ENCODE assay signal across 33 cellular contexts in the genomic region with DNA sequence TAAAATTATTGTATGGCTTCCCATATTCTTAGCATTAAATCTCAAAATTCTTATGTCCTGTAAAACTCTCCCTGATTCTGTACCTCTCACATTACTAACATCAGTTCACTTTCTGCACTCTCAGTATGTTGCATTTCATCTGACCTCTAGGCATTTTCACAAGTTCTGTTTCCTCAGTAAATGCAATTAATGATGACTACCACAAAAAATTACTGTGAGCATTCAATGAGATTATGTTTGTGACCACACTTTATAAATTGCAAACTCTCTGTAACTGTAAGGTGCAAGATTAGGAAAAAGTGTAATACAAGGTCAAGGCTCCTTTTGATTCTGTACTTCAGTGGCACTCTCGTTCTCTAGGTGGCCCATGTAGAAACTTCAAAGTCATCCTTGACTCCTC.
"Had no signal": no experiment of that assay in that cellular context is flagged by ENCODE, and none has a peak within 500 bp of the region (broad histone marks: within the 10 kb centered on the region; RNA-seq: fewer than 3 reads in every experiment).

No MANE protein-coding gene starts in this region.

- H3K27ac ChIP-seq: adrenal gland, ascending aorta, body of pancreas, brain microvascular endothelial cell, breast epithelium, cardiac muscle cell had no signal

- H3K9me3 ChIP-seq: adrenal gland, ascending aorta, body of pancreas had no signal

- DNase-seq: activated effector memory CD4-positive, alpha-beta T cell treated with anti-CD3 and anti-CD28 coated beads, Interleukin-2, amount 50 U/mL, for 16 hours; activated effector memory CD4-positive, alpha-beta T cell treated with Interleukin-2 at 50 U/mL for 16 hours; activated gamma-delta T cell; activated gamma-delta T cell treated with Interleukin-2 at 50 U/mL for 16 hours; activated naive CD4-positive, alpha-beta T cell; activated naive CD4-positive, alpha-beta T cell treated with anti-CD3 and anti-CD28 coated beads for 36 hours; activated naive CD4-positive, alpha-beta T cell treated with anti-CD3 and anti-CD28 coated beads, Interleukin-2, amount 10 ng/mL, durations not matched to agents 7 days and 5 days; activated naive CD4-positive, alpha-beta T cell treated with anti-CD3 and anti-CD28 coated beads, Interleukin-2, amount 50 U/mL, for 16 hours; activated naive CD4-positive, alpha-beta T cell treated with Interleukin-2 at 50 U/mL for 16 hours; activated naive CD8-positive, alpha-beta T cell treated with anti-CD3 and anti-CD28 coated beads for 36 hours; activated naive CD8-positive, alpha-beta T cell treated with anti-CD3 and anti-CD28 coated beads, Interleukin-2, amount 10 ng/mL, durations not matched to agents 7 days and 5 days; activated naive CD8-positive, alpha-beta T cell treated with anti-CD3 and anti-CD28 coated beads, Interleukin-2, amount 50 U/mL, for 24 hours; activated T-cell treated with anti-CD3 and anti-CD28 coated beads, Interleukin-2, amount 50 U/mL, for 24 hours; activated T-cell treated with anti-CD3 and anti-CD28 coated beads, Interleukin-2, amount 50 U/mL, for 4 hours; activated T-cell treated with anti-CD3 and anti-CD28 coated beads, Interleukin-2, amount 50 U/mL, for 48 hours; activated T-cell treated with anti-CD3 and anti-CD28 coated beads, Interleukin-2, amount 50 U/mL, for 72 hours; adrenal gland; amniotic stem cell; amygdala; anterior cingulate cortex; aorta; body of pancreas; brain microvascular endothelial cell; caudate nucleus; central memory CD4-positive, alpha-beta T cell; cerebellar nuclear complex had no signal

- H3K36me3 ChIP-seq: adrenal gland, ascending aorta, brain microvascular endothelial cell, breast epithelium, cardiac muscle cell had no signal

- H3K4me1 ChIP-seq: adrenal gland, ascending aorta, body of pancreas, breast epithelium had no signal

- H3K4me3 ChIP-seq: adrenal gland, ascending aorta, body of pancreas, breast epithelium, cardiac muscle cell had no signal

- FAIRE-seq: astrocyte, bronchial epithelial cell had no signal

- ATAC-seq: activated naive CD4-positive, alpha-beta T cell treated with anti-CD3 and anti-CD28 coated beads, Interleukin-2, amount 50 U/mL, for 72 hours; activated naive CD8-positive, alpha-beta T cell treated with anti-CD3 and anti-CD28 coated beads, Interleukin-2, amount 50 U/mL, for 24 hours; activated T-cell treated with anti-CD3 and anti-CD28 coated beads, Interleukin-2, amount 50 U/mL, for 4 hours; activated T-cell treated with anti-CD3 and anti-CD28 coated beads, Interleukin-2, amount 50 U/mL, for 72 hours; activated T-helper 17 cell treated with anti-CD3 and anti-CD28 coated beads, Interleukin-2, amount 50 U/mL, for 72 hours; body of pancreas had no signal

- H3K27me3 ChIP-seq: adrenal gland, ascending aorta, body of pancreas, brain microvascular endothelial cell, breast epithelium, cardiac muscle cell had no signal
